Comparison of ENCODE assay signal across 27 cellular contexts in genomic region chr2:233044974-233045535, GRCh38. TPM values are rescaled to one million over a fixed set of nuclear protein-coding genes. Genes with fewer than 3 reads are reported as not detected.
"Had no signal": no experiment of that assay in that cellular context is flagged by ENCODE, and none has a peak within 500 bp of the region (broad histone marks: within the 10 kb centered on the region; RNA-seq: fewer than 3 reads in every experiment).

No MANE protein-coding gene starts in this region.

- ATAC-seq: activated T-helper 17 cell treated with anti-CD3 and anti-CD28 coated beads, Interleukin-2, amount 50 U/mL, for 72 hours; T-helper 17 cell had no signal

- H3K4me3 ChIP-seq: breast epithelium, Peyer's patch had no signal

- H3K27ac ChIP-seq: breast epithelium, Peyer's patch, RWPE1 had no signal

- H3K36me3 ChIP-seq: breast epithelium, Peyer's patch had no signal

- H3K27me3 ChIP-seq: breast epithelium, Peyer's patch had no signal

- H3K9me3 ChIP-seq: breast epithelium, Peyer's patch had no signal

- DNase-seq: activated B cell treated with CpG ODN at 0.5 μM for 24 hours; activated CD4-positive, alpha-beta memory T cell treated with anti-CD3 and anti-CD28 coated beads, Interleukin-2, amount 10 ng/mL, durations not matched to agents 7 days and 5 days; activated CD4-positive, alpha-beta T cell treated with anti-CD3 and anti-CD28 coated beads, Interleukin-2, amount 10 ng/mL, durations not matched to agents 7 days and 5 days; activated gamma-delta T cell treated with Interleukin-2 at 50 U/mL for 16 hours; activated naive CD4-positive, alpha-beta T cell treated with anti-CD3 and anti-CD28 coated beads, Interleukin-2, amount 10 ng/mL, durations not matched to agents 7 days and 5 days; activated naive CD8-positive, alpha-beta T cell treated with anti-CD3 and anti-CD28 coated beads for 36 hours; activated T-cell treated with anti-CD3 and anti-CD28 coated beads for 4 hours; activated T-cell treated with anti-CD3 and anti-CD28 coated beads, Interleukin-2, amount 50 U/mL, for 48 hours; central memory CD4-positive, alpha-beta T cell; KG1; NCI-H1048; NCI-H146; NCI-H187 treated with DMSO at 0.1 percent for 48 hours; NCI-H2081 treated with DMSO at 0.1 percent for 48 hours; NCI-H446; NCI-H524; Peyer's patch; SIG-M5; T-helper 17 cell; T-helper 9 cell had no signal

- H3K4me1 ChIP-seq: Peyer's patch had no signal

RNA-seq across cellular contexts. Expression of gene NEU2, which starts 12.6 kb away (rescaled TPM):
- total RNA-seq: activated B cell treated with CpG ODN at 0.5 μM for 24 hours; activated CD4-positive, alpha-beta memory T cell treated with anti-CD3 and anti-CD28 coated beads, Interleukin-2, amount 10 ng/mL, durations not matched to agents 7 days and 5 days; activated CD4-positive, alpha-beta T cell treated with anti-CD3 and anti-CD28 coated beads, Interleukin-2, amount 10 ng/mL, durations not matched to agents 7 days and 5 days; activated CD8-positive, alpha-beta memory T cell treated with anti-CD3 and anti-CD28 coated beads for 36 hours; activated naive CD8-positive, alpha-beta T cell treated with anti-CD3 and anti-CD28 coated beads for 36 hours; activated T-helper 17 cell treated with anti-CD3 and anti-CD28 coated beads, Interleukin-2, amount 50 U/mL, for 72 hours; breast epithelium; LHCN-M2; M059J; Peyer's patch; T-helper 17 cell had no signal
- polyA plus RNA-seq: adipose tissue had no signal

RNA-seq across cellular contexts. Expression of gene INPP5D, which starts 15.1 kb away (rescaled TPM):
- total RNA-seq: M059J had no signal

RNA-seq across cellular contexts. Expression of gene NGEF, which starts 32.0 kb away (rescaled TPM):
- total RNA-seq: activated B cell treated with CpG ODN at 0.5 μM for 24 hours; activated CD4-positive, alpha-beta T cell treated with anti-CD3 and anti-CD28 coated beads, Interleukin-2, amount 10 ng/mL, durations not matched to agents 7 days and 5 days; activated naive CD8-positive, alpha-beta T cell treated with anti-CD3 and anti-CD28 coated beads for 36 hours; T-helper 17 cell had no signal
